11 cellular contexts compared by ENCODE assay signal in the genomic region with DNA sequence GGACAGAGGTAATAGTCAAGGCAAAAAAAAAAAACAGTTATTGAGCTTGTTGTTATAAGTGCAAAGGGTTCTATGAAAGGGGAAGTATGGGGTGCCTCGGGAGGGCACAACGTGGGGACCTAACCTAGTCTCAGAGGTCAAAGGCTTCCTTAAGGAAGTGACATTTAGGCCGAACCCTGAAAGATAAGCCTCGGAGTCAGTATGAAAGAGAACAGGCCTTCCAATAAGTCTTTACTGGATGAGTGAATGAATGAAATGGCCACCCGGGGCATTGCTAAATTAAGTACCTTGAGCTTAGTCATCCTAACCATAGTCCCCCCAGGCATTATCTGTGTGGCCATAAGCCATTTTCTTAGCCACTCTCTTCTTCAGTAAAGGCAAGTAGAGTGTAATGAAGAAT. TPM values are rescaled to one million over a fixed set of nuclear protein-coding genes. Genes with fewer than 3 reads are reported as not detected.
DNase-seq lines count a peak whose midpoint lies in the region; ATAC-seq and TF ChIP-seq lines count a peak whose summit lies in the region.
"Had no signal": no experiment of that assay in that cellular context is flagged by ENCODE, and none has a peak within 500 bp of the region (broad histone marks: within the 10 kb centered on the region; RNA-seq: fewer than 3 reads in every experiment).

No MANE protein-coding gene starts in this region.

- no peak overlapping the region for H2AFZ ChIP-seq in IMR-90 (replicated peaks; ENCODE audit: low read length, poor library complexity)

- H3K18ac ChIP-seq in IMR-90 (ENCODE audit: low read depth, low read length) = no peak overlapping the region

- H4K8ac ChIP-seq in IMR-90 (ENCODE audit: low read depth in 2 of 2, low read length in 2 of 2) = no peak overlapping the region

- CTCF ChIA-PET in IMR-90 (lab: Yijun Ruan, JAX) = interaction anchor here (0.7 kb wide), 1 partner anchor 174 kb away, joined by 4 read pairs; no protein-coding TSS in a partner anchor

- POLR2A ChIA-PET in IMR-90 (lab: Charles Lee; ENCODE audit: unreplicated experiment) = no interaction called here

- H2BK5ac ChIP-seq in IMR-90 (ENCODE audit: low read depth, low read length, poor library complexity, severe bottlenecking) = no peak overlapping the region

- H3K4me1 ChIP-seq in IMR-90 (ENCODE audit: control insufficient read depth, insufficient read depth, low read length) (peaks cover 25% of the 10 kb centered on the region), spleen (peaks cover 82 to 100% (median 99%) of the 10 kb centered on the region in 6 donors)

- H2BK120ac ChIP-seq in IMR-90 (ENCODE audit: low read depth, low read length) = peak overlapping the region; percentile 23; the same call in 1 of the 2 replicates

- no peak overlapping the region for H4K5ac ChIP-seq in IMR-90 (ENCODE audit: low read depth, low read length)

- H4K91ac ChIP-seq in IMR-90 (ENCODE audit: insufficient read depth, low read depth, low read length) = no peak overlapping the region

- no peak overlapping the region for H2BK20ac ChIP-seq in IMR-90 (ENCODE audit: low read depth, low read length)

- peaks cover 10% of the 10 kb centered on the region for H3K9me3 Mint-ChIP-seq in activated T-cell treated with anti-CD3 and anti-CD28 coated beads, Interleukin-2, amount 50 U/mL, for 24 hours
- H3K9me3 Mint-ChIP-seq in activated T-helper 17 cell treated with anti-CD3 and anti-CD28 coated beads, Interleukin-2, amount 50 U/mL, for 72 hours = peaks cover 7% of the 10 kb centered on the region

- no peak for DNase-seq in activated T-cell treated with anti-CD3 and anti-CD28 coated beads, Interleukin-2, amount 50 U/mL, for 24 hours
- DNase-seq in activated T-cell treated with anti-CD3 and anti-CD28 coated beads for 4 hours (no peak), IMR-90 (no peak), spleen (no peak), kidney tubule cell (ENCODE audit: low spot score) (no peak), GM10266 (ENCODE audit: extremely low spot score) (no peak)
- DNase-seq: NCI-H2081, occipital lobe, WERI-Rb-1 had no signal

- H3K27ac Mint-ChIP-seq in activated T-cell treated with anti-CD3 and anti-CD28 coated beads, Interleukin-2, amount 50 U/mL, for 24 hours = peak overlapping the region; percentile 79
- H3K27ac Mint-ChIP-seq in activated T-helper 17 cell treated with anti-CD3 and anti-CD28 coated beads, Interleukin-2, amount 50 U/mL, for 72 hours = peak overlapping the region; percentile 90

- no peak overlapping the region for H3K9ac ChIP-seq in IMR-90 (ENCODE audit: low read depth, low read length)

- H2AK5ac ChIP-seq in IMR-90 (ENCODE audit: low read depth, low read length) = no peak overlapping the region

- H3K27me3 ChIP-seq in IMR-90 (ENCODE audit: control insufficient read depth, insufficient read depth, low read length) (no peaks in the 10 kb centered on the region), spleen (replicated peaks in 1 of 7) (no peaks in the 10 kb centered on the region)

- no peak for TF ChIP-seq POLR2A in IMR-90 (IDR thresholded peaks at IDR 0.05; ENCODE audit: low read depth, low read length)
- TF ChIP-seq POLR2A in spleen (IDR thresholded peaks at IDR 0.05) = no peak

- H3K36me3 ChIP-seq in IMR-90 (ENCODE audit: control insufficient read depth, insufficient read depth, low read length) (no peaks in the 10 kb centered on the region), spleen (peaks cover 0 to 39% (median 0%) of the 10 kb centered on the region in 6 donors)
- H3K36me3 ChIP-seq: WERI-Rb-1 had no signal

- ATAC-seq in IMR-90 (ENCODE audit: low read depth) (no peak), GM19035 (IDR thresholded peaks at IDR 0.05; ENCODE audit: unreplicated experiment) (no peak)
- ATAC-seq in activated T-helper 17 cell treated with anti-CD3 and anti-CD28 coated beads, Interleukin-2, amount 50 U/mL, for 72 hours (replicated peaks) = peak; percentile 56

- H3K56ac ChIP-seq in IMR-90 (ENCODE audit: extremely low read depth, insufficient read depth, low read length) = no peak overlapping the region

- H3K4ac ChIP-seq in IMR-90 (ENCODE audit: low read depth, low read length) = no peak overlapping the region

- WGBS in IMR-90 (ENCODE audit: extremely low coverage in 2 of 2, insufficient read length in 1 of 2), 2 experiments = no CpG with 5 or more reads among the region's 5 CpGs
- 14 to 23% (median 16%) methylated on average over 5 of the region's 5 CpGs for WGBS in spleen, 5 donors

- no peak for TF ChIP-seq RAD21 in IMR-90 (IDR thresholded peaks at IDR 0.05; ENCODE audit: low read length)

- H3K9me3 ChIP-seq in IMR-90 (ENCODE audit: control insufficient read depth, insufficient read depth, low read length) = no peaks in the 10 kb centered on the region
- no peaks in the 10 kb centered on the region for H3K9me3 ChIP-seq in spleen

- H3K36me3 Mint-ChIP-seq in activated T-cell treated with anti-CD3 and anti-CD28 coated beads, Interleukin-2, amount 50 U/mL, for 24 hours (ENCODE audit: low read depth) = peaks cover 42% of the 10 kb centered on the region
- H3K36me3 Mint-ChIP-seq in activated T-helper 17 cell treated with anti-CD3 and anti-CD28 coated beads, Interleukin-2, amount 50 U/mL, for 72 hours (ENCODE audit: low read depth) = peaks cover 20% of the 10 kb centered on the region

- TF ChIP-seq CTCF in IMR-90 (conservative IDR thresholded peaks at IDR 0.05; ENCODE audit: low read depth, low read length) = no peak
- TF ChIP-seq CTCF in spleen (IDR thresholded peaks at IDR 0.05 in 8 of 11, conservative IDR thresholded peaks at IDR 0.05 in 3 of 11) = no peak
- TF ChIP-seq CTCF in GM10266 (IDR thresholded peaks at IDR 0.05; ENCODE audit: control insufficient read depth, insufficient read depth, low read depth, missing control alignments) = no peak

- H3K27ac ChIP-seq in IMR-90 (ENCODE audit: insufficient read depth, low read length) (no peak overlapping the region), spleen (peak overlapping the region in 7 of 8 donors; percentile 85 to 100 (median 91))
- H3K27ac ChIP-seq: WERI-Rb-1 had no signal

- H3K4me3 Mint-ChIP-seq in activated T-cell treated with anti-CD3 and anti-CD28 coated beads, Interleukin-2, amount 50 U/mL, for 24 hours = no peak overlapping the region
- peak overlapping the region; percentile 78 for H3K4me3 Mint-ChIP-seq in activated T-helper 17 cell treated with anti-CD3 and anti-CD28 coated beads, Interleukin-2, amount 50 U/mL, for 72 hours

- dilution Hi-C loops in IMR-90 (cut with HindIII; ENCODE audit: low sequenced_read_pairs, unreplicated experiment) = no loop called here

- peaks cover 22 to 59% of the 10 kb centered on the region in 2 experiments for H3K79me1 ChIP-seq in IMR-90 (ENCODE audit: low read depth in 1 of 2, low read length in 2 of 2)

- H3K4me1 Mint-ChIP-seq in activated T-cell treated with anti-CD3 and anti-CD28 coated beads, Interleukin-2, amount 50 U/mL, for 24 hours (ENCODE audit: low read depth) = peaks cover 98% of the 10 kb centered on the region
- peaks cover 83% of the 10 kb centered on the region for H3K4me1 Mint-ChIP-seq in activated T-helper 17 cell treated with anti-CD3 and anti-CD28 coated beads, Interleukin-2, amount 50 U/mL, for 72 hours

- H2AK9ac ChIP-seq in IMR-90 (replicated peaks; ENCODE audit: low read depth, low read length, poor library complexity) = no peak overlapping the region

- no peak overlapping the region for H3K23ac ChIP-seq in IMR-90 (ENCODE audit: low read depth, low read length)

- H3K4me3 ChIP-seq in IMR-90 (ENCODE audit: insufficient read depth, low read depth, low read length) (no peak overlapping the region), spleen (peak overlapping the region in 1 of 8 donors; percentile 23)

- no peak overlapping the region for H3K4me2 ChIP-seq in IMR-90 (ENCODE audit: low read depth, low read length)

- no peak overlapping the region; the same call in 1 of the 2 replicates for H3K14ac ChIP-seq in IMR-90 (replicated peaks; ENCODE audit: low read depth, low read length)

- H3K9me1 ChIP-seq in IMR-90 (ENCODE audit: insufficient read depth, low read length) = peaks cover 16% of the 10 kb centered on the region

- intact Hi-C loops in IMR-90 (cut with micrococcal nuclease) (no loop called here), spleen (cut with DNase I; ENCODE audit: low total_unique reads) (no loop called here)

- in situ Hi-C loops in IMR-90 (cut with MboI; ENCODE audit: low sequenced_read_pairs) = no loop called here

- BruUV-seq in IMR-90 (replicated peaks; lab: Mats Ljungman, UMichigan) = no TSS peak

- H4K20me1 ChIP-seq in IMR-90 (ENCODE audit: insufficient read depth, low read length) = 0 out of 2 replicates have a peak, but pooled peaks cover 13% of the 10 kb centered on the region

- no peak overlapping the region for H2BK15ac ChIP-seq in IMR-90 (ENCODE audit: low read depth, low read length)

- no peaks in the 10 kb centered on the region for H3K27me3 Mint-ChIP-seq in activated T-cell treated with anti-CD3 and anti-CD28 coated beads, Interleukin-2, amount 50 U/mL, for 24 hours
- H3K27me3 Mint-ChIP-seq in activated T-helper 17 cell treated with anti-CD3 and anti-CD28 coated beads, Interleukin-2, amount 50 U/mL, for 72 hours = no peaks in the 10 kb centered on the region

TF ChIP-seq in IMR-90, 13 proteins besides CTCF, POLR2A, EP300 and RAD21 (continues in another document):
- no peak for TF ChIP-seq RFX5 (IDR thresholded peaks at IDR 0.05; ENCODE audit: low read depth, low read length)
- no peak for TF ChIP-seq SMC3 (IDR thresholded peaks at IDR 0.05; ENCODE audit: low read depth, low read length)
- TF ChIP-seq, protein P1, sequence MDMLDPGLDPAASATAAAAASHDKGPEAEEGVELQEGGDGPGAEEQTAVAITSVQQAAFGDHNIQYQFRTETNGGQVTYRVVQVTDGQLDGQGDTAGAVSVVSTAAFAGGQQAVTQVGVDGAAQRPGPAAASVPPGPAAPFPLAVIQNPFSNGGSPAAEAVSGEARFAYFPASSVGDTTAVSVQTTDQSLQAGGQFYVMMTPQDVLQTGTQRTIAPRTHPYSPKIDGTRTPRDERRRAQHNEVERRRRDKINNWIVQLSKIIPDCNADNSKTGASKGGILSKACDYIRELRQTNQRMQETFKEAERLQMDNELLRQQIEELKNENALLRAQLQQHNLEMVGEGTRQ (IDR thresholded peaks at IDR 0.05; ENCODE audit: low read depth, low read length) = no peak

RNA-seq across cellular contexts. Expression of a gene that starts 19.7 kb away (rescaled TPM):
- total RNA-seq in IMR-90 (2012; rRNA removed) = 11.5 and 13.3 TPM in 2 replicates
- polyA plus RNA-seq in IMR-90 (2012; rRNA removed) = 14.2 and 20.9 TPM in 2 replicates
- 3.5 and 8.3 TPM in 2 replicates for polyA plus RNA-seq in IMR-90 (2012; cell fraction: cytosol; rRNA removed)
- 12.1 and 15.7 TPM in 2 replicates for polyA plus RNA-seq in IMR-90 (2012; cell fraction: nucleus; rRNA removed; ENCODE audit: low replicate concordance)
- total RNA-seq in activated T-helper 17 cell treated with anti-CD3 and anti-CD28 coated beads, Interleukin-2, amount 50 U/mL, for 72 hours = 10 to 100 TPM; 55.6 to 73.4 TPM
- total RNA-seq in spleen = 100 to 1,000 TPM; 125 to 270 (median 160) TPM
- polyA plus RNA-seq in spleen = 10 to 100 TPM; 45.8 to 74.2 (median 52.5) TPM
